Comparison of ENCODE assay signal across 1 cellular context in genomic region chr15:56736881-56737707, GRCh38.
TF ChIP-seq lines count a peak whose summit lies in the region.

No MANE protein-coding gene starts in this region.

TF ChIP-seq in K562, 482 proteins besides CTCF, POLR2A, EP300 and RAD21 (continues in another document):
- TF ChIP-seq ZBTB26 (CRISPR knock-in tag; IDR thresholded peaks at IDR 0.05) = no peak
- no peak for TF ChIP-seq REST (CRISPR knock-in tag; IDR thresholded peaks at IDR 0.05; ENCODE audit: low read depth)
- peak; percentile 55 for TF ChIP-seq TAL1 (IDR thresholded peaks at IDR 0.05)
- TF ChIP-seq CBX2 (IDR thresholded peaks at IDR 0.05; ENCODE audit: insufficient read depth, low read length, poor library complexity, severe bottlenecking) = no peak
- TF ChIP-seq ZNF318 (IDR thresholded peaks at IDR 0.05; ENCODE audit: borderline replicate concordance in 1 of 2, low read depth in 1 of 2) = peak in 1 of 2 experiments; percentile 44; a peak in 1 of 4 replicates
- TF ChIP-seq E2F1 (CRISPR knock-in tag; IDR thresholded peaks at IDR 0.05) = no peak
- TF ChIP-seq YBX1 (IDR thresholded peaks at IDR 0.05) = no peak
- no peak for TF ChIP-seq MYNN (IDR thresholded peaks at IDR 0.05)
- TF ChIP-seq MYNN (CRISPR knock-in tag; IDR thresholded peaks at IDR 0.05) = no peak
- no peak for TF ChIP-seq ZBTB12 (CRISPR knock-in tag; IDR thresholded peaks at IDR 0.05)
- no peak for TF ChIP-seq ZNF316 (IDR thresholded peaks at IDR 0.05)
- TF ChIP-seq NFATC3 (IDR thresholded peaks at IDR 0.05) = no peak
- no peak for TF ChIP-seq TAF1 (IDR thresholded peaks at IDR 0.05; ENCODE audit: control insufficient read depth, extremely low read depth, insufficient read depth, low read length, severe bottlenecking)
- no peak for TF ChIP-seq MTA3 (IDR thresholded peaks at IDR 0.05; ENCODE audit: borderline replicate concordance)
- TF ChIP-seq CHD2 (IDR thresholded peaks at IDR 0.05; ENCODE audit: low read depth, low read length) = no peak
- TF ChIP-seq AFF1 (IDR thresholded peaks at IDR 0.05; ENCODE audit: low read depth in 1 of 2, partially characterized antibody in 2 of 2) = no peak
- peak; percentile 65 for TF ChIP-seq CCNT2 (IDR thresholded peaks at IDR 0.05; ENCODE audit: borderline replicate concordance, extremely low read depth, insufficient read length, low read depth, low read length)
- no peak for TF ChIP-seq TOE1 (IDR thresholded peaks at IDR 0.05; ENCODE audit: borderline replicate concordance)
- no peak for TF ChIP-seq TOE1 (CRISPR knock-in tag; IDR thresholded peaks at IDR 0.05; ENCODE audit: borderline replicate concordance, low read depth)
- TF ChIP-seq MTA2 (IDR thresholded peaks at IDR 0.05; ENCODE audit: low read depth) = 0 out of 2 replicates have a peak, but pooled peaks have one; percentile 18
- TF ChIP-seq THAP12 (CRISPR knock-in tag; IDR thresholded peaks at IDR 0.05) = no peak
- TF ChIP-seq VEZF1 (CRISPR knock-in tag; IDR thresholded peaks at IDR 0.05) = peak; percentile 77
- TF ChIP-seq KLF1 (tag; IDR thresholded peaks at IDR 0.05) = no peak
- no peak for TF ChIP-seq ZNF121 (CRISPR knock-in tag; conservative IDR thresholded peaks at IDR 0.05)
- no peak for TF ChIP-seq NR2C1 (IDR thresholded peaks at IDR 0.05)
- TF ChIP-seq NR2C1 (tag; IDR thresholded peaks at IDR 0.05) = no peak
